ENCODE assay signal across 8 cellular contexts in genomic region chr19:53906211-53907192, GRCh38. TPM values are rescaled to one million over a fixed set of nuclear protein-coding genes. Genes with fewer than 3 reads are reported as not detected.
A peak's percentile ranks its signal among the peaks of the same experiment; 100 is the strongest.
DNase-seq lines count a peak whose midpoint lies in the region; ATAC-seq and TF ChIP-seq lines count a peak whose summit lies in the region.

No MANE protein-coding gene starts in this region.

- peaks cover 5 to 37% (median 16%) of the 10 kb centered on the region in 4 donors for H3K4me1 Mint-ChIP-seq in CD4-positive, CD25-positive, alpha-beta regulatory T cell

- peaks cover 17% of the 10 kb centered on the region for H3K4me1 ChIP-seq in CD4-positive, CD25-positive, alpha-beta regulatory T cell (ENCODE audit: control insufficient read depth, insufficient read depth, low read length, poor library complexity, severe bottlenecking)
- peaks cover 4 to 34% (median 9%) of the 10 kb centered on the region in 3 donors for H3K4me1 ChIP-seq in esophagus squamous epithelium
- peaks cover 0 to 17% of the 10 kb centered on the region in 2 experiments for H3K4me1 ChIP-seq in neutrophil (ENCODE audit: control insufficient read depth in 1 of 2, insufficient read depth in 1 of 2, low read depth in 1 of 2, low read length in 1 of 2)
- peaks cover 0 to 18% of the 10 kb centered on the region in 2 donors for H3K4me1 ChIP-seq in thoracic aorta (ENCODE audit: control insufficient read depth in 1 of 2, low read depth in 2 of 2)

- peaks cover 10% of the 10 kb centered on the region for H3K27me3 ChIP-seq in CD4-positive, CD25-positive, alpha-beta regulatory T cell (ENCODE audit: control insufficient read depth, insufficient read depth, low read length)
- H3K27me3 ChIP-seq in esophagus squamous epithelium (peaks cover 14 to 80% (median 31%) of the 10 kb centered on the region in 4 donors), neutrophil (peaks cover 96% of the 10 kb centered on the region), thoracic aorta (replicated peaks; ENCODE audit: insufficient read depth) (peaks cover 22% of the 10 kb centered on the region)

- no peak overlapping the region for H3K4me3 ChIP-seq in CD4-positive, CD25-positive, alpha-beta regulatory T cell (ENCODE audit: low read depth, low read length)
- no peak overlapping the region for H3K4me3 ChIP-seq in esophagus squamous epithelium
- no peak overlapping the region for H3K4me3 ChIP-seq in neutrophil (ENCODE audit: low read depth in 1 of 2, low read length in 1 of 2)
- H3K4me3 ChIP-seq in thoracic aorta = no peak overlapping the region

- H3K27me3 Mint-ChIP-seq in CD4-positive, CD25-positive, alpha-beta regulatory T cell = peaks cover 77% of the 10 kb centered on the region

- H3K27ac Mint-ChIP-seq in CD4-positive, CD25-positive, alpha-beta regulatory T cell = peak overlapping the region in 1 of 3 donors; percentile 9

- no peaks in the 10 kb centered on the region for H3K9me3 ChIP-seq in CD4-positive, CD25-positive, alpha-beta regulatory T cell (ENCODE audit: control insufficient read depth in 2 of 2, low read length in 2 of 2)
- H3K9me3 ChIP-seq in esophagus squamous epithelium (no peaks in the 10 kb centered on the region), neutrophil (no peaks in the 10 kb centered on the region), thoracic aorta (no peaks in the 10 kb centered on the region)

- H3K36me3 ChIP-seq in CD4-positive, CD25-positive, alpha-beta regulatory T cell (ENCODE audit: control insufficient read depth, insufficient read depth, low read length) = no peaks in the 10 kb centered on the region
- H3K36me3 ChIP-seq in esophagus squamous epithelium = no peaks in the 10 kb centered on the region
- H3K36me3 ChIP-seq in neutrophil = no peaks in the 10 kb centered on the region
- no peaks in the 10 kb centered on the region for H3K36me3 ChIP-seq in thoracic aorta

- no peak overlapping the region for H3K27ac ChIP-seq in CD4-positive, CD25-positive, alpha-beta regulatory T cell (ENCODE audit: insufficient read depth, low read length, poor library complexity, severe bottlenecking)
- no peak overlapping the region for H3K27ac ChIP-seq in esophagus squamous epithelium
- no peak overlapping the region for H3K27ac ChIP-seq in neutrophil
- H3K27ac ChIP-seq in thoracic aorta = no peak overlapping the region

- TF ChIP-seq CTCF in esophagus squamous epithelium (IDR thresholded peaks at IDR 0.05) = peak; percentile 49 to 83 (median 66)
- TF ChIP-seq CTCF in neutrophil (IDR thresholded peaks at IDR 0.05) = peak; percentile 89
- peak; percentile 86 for TF ChIP-seq CTCF in thoracic aorta (IDR thresholded peaks at IDR 0.05)

- peaks cover 0 to 4% (median 2%) of the 10 kb centered on the region in 7 donors for H3K9me3 Mint-ChIP-seq in CD4-positive, CD25-positive, alpha-beta regulatory T cell

- DNase-seq in CD4-positive, CD25-positive, alpha-beta regulatory T cell = peak; percentile 40 to 57 (median 54)
- DNase-seq in LoVo (ENCODE audit: low spot score) (peak; percentile 20), activated T-cell treated with anti-CD3 and anti-CD28 coated beads for 1 hour (ENCODE audit: low read depth) (peak; percentile 61), esophagus squamous epithelium (lab: John Stamatoyannopoulos, UW) (no peak), thoracic aorta (ENCODE audit: low spot score) (no peak), NCI-H1105 (lab: John Stamatoyannopoulos, UW) (no peak), NCI-H748 treated with DMSO at 0.1 percent for 48 hours (lab: John Stamatoyannopoulos, UW) (no peak)

- WGBS in esophagus squamous epithelium, 2 donors = 14 to 31% methylated on average over 23 to 36 of the region's 48 CpGs

- intact Hi-C loops in esophagus squamous epithelium (cut with DNase I) = no loop called here

- ATAC-seq in CD4-positive, CD25-positive, alpha-beta regulatory T cell (ENCODE audit: low read depth in 2 of 2) = peak; percentile 55 to 68
- ATAC-seq in thoracic aorta (ENCODE audit: insufficient number of reproducible peaks, low FRiP score, low read depth) = no peak

- peaks cover 5% of the 10 kb centered on the region for H3K36me3 Mint-ChIP-seq in CD4-positive, CD25-positive, alpha-beta regulatory T cell

- peak overlapping the region in 3 of 4 donors; percentile 33 to 76 (median 35) for H3K4me3 Mint-ChIP-seq in CD4-positive, CD25-positive, alpha-beta regulatory T cell

- no peak for TF ChIP-seq POLR2A in esophagus squamous epithelium (IDR thresholded peaks at IDR 0.05)

RNA-seq across cellular contexts. Expression of gene CACNG7, which starts 2.6 kb away (rescaled TPM):
- total RNA-seq in CD4-positive, CD25-positive, alpha-beta regulatory T cell = not detected
- not detected for polyA plus RNA-seq in CD4-positive, CD25-positive, alpha-beta regulatory T cell
- total RNA-seq in esophagus squamous epithelium (not detected), thoracic aorta (not detected)

RNA-seq across cellular contexts. Expression of gene PRKCG, which starts 24.5 kb away (rescaled TPM):
- total RNA-seq in CD4-positive, CD25-positive, alpha-beta regulatory T cell = not detected
- polyA plus RNA-seq in CD4-positive, CD25-positive, alpha-beta regulatory T cell = not detected
- total RNA-seq in esophagus squamous epithelium (not detected), thoracic aorta (not detected)

RNA-seq across cellular contexts. Expression of gene MYADM, which starts 38.8 kb away (rescaled TPM):
- total RNA-seq in CD4-positive, CD25-positive, alpha-beta regulatory T cell = 280 TPM
- 10 to 100 TPM; 26.1 to 36.3 (median 35.5) TPM for polyA plus RNA-seq in CD4-positive, CD25-positive, alpha-beta regulatory T cell
- total RNA-seq in esophagus squamous epithelium (10 to 100 TPM in 1 of 4 donors, 1 to 10 TPM in 3; 4.1 to 30.7 (median 7.8) TPM), thoracic aorta (100 to 1,000 TPM; 151 to 300 TPM)

RNA-seq across cellular contexts. Expression of gene CACNG8, which starts 56.2 kb away (rescaled TPM):
- total RNA-seq in CD4-positive, CD25-positive, alpha-beta regulatory T cell = not detected
- not detected for polyA plus RNA-seq in CD4-positive, CD25-positive, alpha-beta regulatory T cell
- not detected for total RNA-seq in esophagus squamous epithelium
- not detected for total RNA-seq in thoracic aorta

Comparison
In these comparisons a context has a peak if more than half of its experiments do, and no peak if none do; other contexts are left out.
1. DNase-seq: peak in CD4-positive, CD25-positive, alpha-beta regulatory T cell (3 of 3), LoVo (single experiment) and activated T-cell treated with anti-CD3 and anti-CD28 coated beads for 1 hour (single experiment); none in esophagus squamous epithelium (single experiment), thoracic aorta (single experiment), NCI-H1105 (single experiment) and NCI-H748 treated with DMSO at 0.1 percent for 48 hours (single experiment).
2. Peak in every context shown above with its lines, with median percentiles within 50 percentile points of each other: CTCF ChIP-seq.